Comparison of ENCODE assay signal across 37 cellular contexts in the genomic region with DNA sequence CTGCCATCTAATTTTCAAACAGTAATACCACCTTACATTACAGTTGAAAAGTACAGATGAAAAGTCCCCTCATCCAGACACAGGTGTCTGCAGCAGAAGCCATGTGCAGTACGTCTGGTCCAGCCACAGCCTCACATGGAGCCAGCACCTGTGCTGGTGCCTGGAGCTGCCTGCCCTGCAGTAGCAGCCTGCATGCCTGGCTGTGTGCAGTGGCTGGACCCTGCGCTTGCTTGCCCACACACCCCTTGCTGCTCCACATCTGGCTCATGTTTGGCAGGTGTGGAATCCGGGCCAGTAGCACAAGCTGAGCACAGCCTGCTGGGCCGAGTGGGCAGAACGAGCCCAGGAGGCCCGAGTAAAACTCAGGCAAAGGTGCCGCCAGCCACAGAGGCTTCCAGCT.
"Had no signal": no experiment of that assay in that cellular context is flagged by ENCODE, and none has a peak within 500 bp of the region (broad histone marks: within the 10 kb centered on the region; RNA-seq: fewer than 3 reads in every experiment).

No MANE protein-coding gene starts in this region.

- DNase-seq: activated B cell treated with CpG ODN at 0.5 μM for 24 hours; activated CD4-positive, alpha-beta memory T cell treated with anti-CD3 and anti-CD28 coated beads for 36 hours; activated CD4-positive, alpha-beta T cell treated with anti-CD3 and anti-CD28 coated beads for 4 hours; activated CD4-positive, alpha-beta T cell treated with anti-CD3 and anti-CD28 coated beads, Interleukin-2, amount 10 ng/mL, durations not matched to agents 24 days and 14 days; activated CD4-positive, alpha-beta T cell treated with anti-CD3 and anti-CD28 coated beads, Interleukin-2, amount 50 U/mL, for 1 hour; activated CD4-positive, alpha-beta T cell treated with anti-CD3 and anti-CD28 coated beads, Interleukin-2, amount 50 U/mL, for 4 hours; activated CD4-positive, CD25-positive, alpha-beta regulatory T cell treated with anti-CD3 and anti-CD28 coated beads, Interleukin-2, amount 50 U/mL, for 72 hours; activated CD8-positive, alpha-beta memory T cell treated with anti-CD3 and anti-CD28 coated beads, Interleukin-2, amount 50 U/mL, for 4 hours; activated CD8-positive, alpha-beta T cell treated with anti-CD3 and anti-CD28 coated beads for 36 hours; activated effector memory CD4-positive, alpha-beta T cell treated with Interleukin-2 at 50 U/mL for 16 hours; activated gamma-delta T cell; activated naive CD4-positive, alpha-beta T cell treated with anti-CD3 and anti-CD28 coated beads, Interleukin-2, amount 10 ng/mL, durations not matched to agents 7 days and 5 days; activated naive CD4-positive, alpha-beta T cell treated with Interleukin-2 at 50 U/mL for 16 hours; activated naive CD8-positive, alpha-beta T cell treated with anti-CD3 and anti-CD28 coated beads for 36 hours; activated T-cell treated with anti-CD3 and anti-CD28 coated beads for 4 hours; activated T-cell treated with anti-CD3 and anti-CD28 coated beads, Interleukin-2, amount 50 U/mL, for 1 hour; activated T-cell treated with anti-CD3 and anti-CD28 coated beads, Interleukin-2, amount 50 U/mL, for 4 hours; activated T-cell treated with anti-CD3 and anti-CD28 coated beads, Interleukin-2, amount 50 U/mL, for 72 hours; amygdala; anterior cingulate cortex; caudate nucleus; cerebellar nuclear complex; T-helper 1 cell; T-helper 2 cell; T-helper 9 cell had no signal

- H3K27me3 Mint-ChIP-seq: activated B cell treated with CpG ODN at 0.5 μM for 24 hours; activated CD4-positive, alpha-beta memory T cell treated with anti-CD3 and anti-CD28 coated beads for 36 hours; activated CD4-positive, alpha-beta T cell treated with anti-CD3 and anti-CD28 coated beads, Interleukin-2, amount 10 ng/mL, durations not matched to agents 24 days and 14 days; activated CD8-positive, alpha-beta T cell treated with anti-CD3 and anti-CD28 coated beads for 36 hours; activated naive CD4-positive, alpha-beta T cell treated with anti-CD3 and anti-CD28 coated beads, Interleukin-2, amount 10 ng/mL, durations not matched to agents 7 days and 5 days; activated naive CD8-positive, alpha-beta T cell treated with anti-CD3 and anti-CD28 coated beads for 36 hours; central memory CD8-positive, alpha-beta T cell had no signal

- ATAC-seq: activated CD8-positive, alpha-beta T cell treated with anti-CD3 and anti-CD28 coated beads for 36 hours; activated naive CD4-positive, alpha-beta T cell treated with anti-CD3 and anti-CD28 coated beads, Interleukin-2, amount 50 U/mL, for 72 hours; activated T-cell treated with anti-CD3 and anti-CD28 coated beads, Interleukin-2, amount 50 U/mL, for 4 hours; activated T-cell treated with anti-CD3 and anti-CD28 coated beads, Interleukin-2, amount 50 U/mL, for 72 hours had no signal

- H3K27ac Mint-ChIP-seq: activated B cell treated with CpG ODN at 0.5 μM for 24 hours; activated CD4-positive, alpha-beta memory T cell treated with anti-CD3 and anti-CD28 coated beads for 36 hours; activated CD4-positive, alpha-beta T cell treated with anti-CD3 and anti-CD28 coated beads, Interleukin-2, amount 10 ng/mL, durations not matched to agents 24 days and 14 days; activated CD8-positive, alpha-beta T cell treated with anti-CD3 and anti-CD28 coated beads for 36 hours; activated naive CD4-positive, alpha-beta T cell treated with anti-CD3 and anti-CD28 coated beads, Interleukin-2, amount 10 ng/mL, durations not matched to agents 7 days and 5 days; activated naive CD4-positive, alpha-beta T cell treated with anti-CD3 and anti-CD28 coated beads, Interleukin-2, amount 50 U/mL, for 72 hours; activated naive CD8-positive, alpha-beta T cell treated with anti-CD3 and anti-CD28 coated beads for 36 hours; activated T-cell treated with anti-CD3 and anti-CD28 coated beads, Interleukin-2, amount 50 U/mL, for 72 hours; activated T-helper 2 cell treated with anti-CD3 and anti-CD28 coated beads, Interferon-gamma antibody, Interleukin-2, Interleukin-4, amounts not matched to agents 10 μg/mL and 5 μg/mL and 100 μg/mL, durations not matched to agents 14 hours and 24 hours and 36 hours; brain; T-helper 2 cell treated with Interferon-gamma antibody and Interleukin-4, amounts not matched to agents 5 μg/mL and 100 μg/mL, for 36 hours had no signal

- H3K27me3 ChIP-seq: ascending aorta, cardiac muscle cell had no signal

- H3K9me3 ChIP-seq: ascending aorta had no signal

- H3K27ac ChIP-seq: ascending aorta, cardiac muscle cell, VCaP had no signal

- FAIRE-seq: bronchial epithelial cell, TTC549 had no signal

- H3K4me3 Mint-ChIP-seq: activated B cell treated with CpG ODN at 0.5 μM for 24 hours; activated CD4-positive, alpha-beta memory T cell treated with anti-CD3 and anti-CD28 coated beads for 36 hours; activated CD4-positive, alpha-beta T cell treated with anti-CD3 and anti-CD28 coated beads, Interleukin-2, amount 10 ng/mL, durations not matched to agents 24 days and 14 days; activated CD8-positive, alpha-beta T cell treated with anti-CD3 and anti-CD28 coated beads for 36 hours; activated naive CD4-positive, alpha-beta T cell treated with anti-CD3 and anti-CD28 coated beads, Interleukin-2, amount 10 ng/mL, durations not matched to agents 7 days and 5 days; activated naive CD8-positive, alpha-beta T cell treated with anti-CD3 and anti-CD28 coated beads for 36 hours; activated T-cell treated with anti-CD3 and anti-CD28 coated beads, Interleukin-2, amount 50 U/mL, for 4 hours; activated T-cell treated with anti-CD3 and anti-CD28 coated beads, Interleukin-2, amount 50 U/mL, for 72 hours; activated T-helper 1 cell treated with anti-CD3 and anti-CD28 coated beads, Interleukin-12 subunit alpha, Interleukin-12 subunit beta, Interleukin-2, Interleukin-4 antibody, amounts not matched to agents 30 ng/mL and 10 ng/mL and 1 ng/mL, durations not matched to agents 14 hours and 24 hours and 36 hours; brain; central memory CD8-positive, alpha-beta T cell; T-helper 1 cell treated with Interleukin-12 subunit alpha and Interleukin-12 subunit beta and Interleukin-4 antibody, amounts not matched to agents 30 μg/mL and 1 μg/mL, for 36 hours; T-helper 2 cell treated with Interferon-gamma antibody and Interleukin-4, amounts not matched to agents 5 μg/mL and 100 μg/mL, for 36 hours had no signal

- H3K4me3 ChIP-seq: ascending aorta, cardiac muscle cell had no signal

- H3K4me1 Mint-ChIP-seq: brain had no signal

- H3K36me3 ChIP-seq: ascending aorta, cardiac muscle cell had no signal

- H3K36me3 Mint-ChIP-seq: activated CD4-positive, alpha-beta memory T cell treated with anti-CD3 and anti-CD28 coated beads for 36 hours; brain had no signal

- H3K9me3 Mint-ChIP-seq: activated CD4-positive, alpha-beta memory T cell treated with anti-CD3 and anti-CD28 coated beads for 36 hours; activated T-cell treated with anti-CD3 and anti-CD28 coated beads, Interleukin-2, amount 50 U/mL, for 4 hours; brain; central memory CD8-positive, alpha-beta T cell had no signal

- H3K4me1 ChIP-seq: ascending aorta had no signal
